In the genomic region with DNA sequence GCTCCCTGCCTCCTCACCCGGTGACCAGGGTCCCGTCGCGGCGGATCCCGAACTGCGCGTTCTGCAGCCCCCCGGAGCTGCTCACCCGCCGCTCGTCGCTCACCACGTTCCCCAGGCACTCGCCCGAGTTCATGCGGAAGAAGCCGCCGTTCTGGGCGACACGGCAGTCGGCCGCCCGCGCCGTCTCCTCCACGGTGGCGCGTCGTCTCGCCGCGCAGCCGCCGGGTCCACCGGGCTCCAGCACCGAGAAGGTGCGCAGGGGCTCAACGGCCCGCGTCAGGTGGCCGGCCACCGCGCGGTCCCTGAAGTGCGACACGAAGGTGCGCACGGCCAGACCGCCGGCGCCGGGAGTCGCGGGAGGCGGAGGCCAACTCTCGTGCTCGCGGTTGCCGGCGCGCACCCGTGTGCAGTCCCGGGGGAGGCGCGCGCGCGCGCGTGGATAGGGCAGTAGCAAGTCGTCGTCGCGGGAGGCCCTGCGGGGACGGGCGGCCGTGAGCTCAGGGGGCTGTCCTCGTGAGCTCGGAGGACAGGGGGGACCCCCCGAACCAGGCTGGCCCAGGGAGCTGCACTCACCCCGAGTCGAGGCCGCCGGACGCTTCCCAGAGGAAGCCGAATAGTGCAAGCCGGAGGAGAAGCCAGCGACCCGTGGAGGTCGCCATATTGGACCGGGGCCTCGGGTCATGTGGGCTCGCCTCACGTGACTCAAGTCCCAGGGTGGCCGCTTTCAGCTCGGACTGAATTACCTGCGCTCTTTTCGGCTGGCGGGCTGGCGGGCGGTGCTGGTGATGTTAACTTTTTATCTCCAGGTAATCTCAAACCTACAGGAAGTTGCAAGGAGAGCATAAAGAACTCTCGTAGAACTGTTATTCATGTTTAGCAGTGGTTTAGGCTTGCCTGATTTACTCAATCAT, we compare ENCODE assay signal across 8 cellular contexts. TPM values are rescaled to one million over a fixed set of nuclear protein-coding genes. Genes with fewer than 3 reads are reported as not detected.
DNase-seq lines count a peak whose midpoint lies in the region; ATAC-seq and TF ChIP-seq lines count a peak whose summit lies in the region.

A gene with protein sequence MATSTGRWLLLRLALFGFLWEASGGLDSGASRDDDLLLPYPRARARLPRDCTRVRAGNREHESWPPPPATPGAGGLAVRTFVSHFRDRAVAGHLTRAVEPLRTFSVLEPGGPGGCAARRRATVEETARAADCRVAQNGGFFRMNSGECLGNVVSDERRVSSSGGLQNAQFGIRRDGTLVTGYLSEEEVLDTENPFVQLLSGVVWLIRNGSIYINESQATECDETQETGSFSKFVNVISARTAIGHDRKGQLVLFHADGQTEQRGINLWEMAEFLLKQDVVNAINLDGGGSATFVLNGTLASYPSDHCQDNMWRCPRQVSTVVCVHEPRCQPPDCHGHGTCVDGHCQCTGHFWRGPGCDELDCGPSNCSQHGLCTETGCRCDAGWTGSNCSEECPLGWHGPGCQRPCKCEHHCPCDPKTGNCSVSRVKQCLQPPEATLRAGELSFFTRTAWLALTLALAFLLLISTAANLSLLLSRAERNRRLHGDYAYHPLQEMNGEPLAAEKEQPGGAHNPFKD (minus strand): TSS at position 680 of the 911 bp plus-strand sequence. CDS start 21 bp downstream, at position 659.

- H3K27ac ChIP-seq in rectal smooth muscle tissue (ENCODE audit: low read depth, low read length): peak within 1 kb of the TSS; percentile 74
- H3K27ac ChIP-seq in uterus: peak within 1 kb of the TSS; percentile 46

- TF ChIP-seq POLR2A in GM15510 (IDR thresholded peaks at IDR 0.05; ENCODE audit: borderline replicate concordance, extremely low read depth, insufficient read length) (peak; percentile 58), uterus (IDR thresholded peaks at IDR 0.05) (no peak)

- H3K9ac ChIP-seq in rectal smooth muscle tissue (ENCODE audit: low read length): peak within 1 kb of the TSS; percentile 45

- H3K9me3 ChIP-seq in uterus: no peaks in the 10 kb centered on the region

- H3K36me3 ChIP-seq in rectal smooth muscle tissue (ENCODE audit: control insufficient read depth, insufficient read depth, low read length) (no peaks in the 10 kb centered on the region), uterus (no peaks in the 10 kb centered on the region)

- intact Hi-C loops in uterus (cut with DNase I; ENCODE audit: low total_unique reads): no loop called here

- H3K4me1 ChIP-seq in rectal smooth muscle tissue (ENCODE audit: control insufficient read depth, insufficient read depth, low read length) (peaks cover 12% of the 10 kb centered on the region), uterus (peaks cover 0 to 7% of the 10 kb centered on the region in 2 donors)

- H3K4me3 ChIP-seq in astrocyte of the cerebellum (ENCODE audit: low read depth, low read length): peak within 1 kb of the TSS; percentile 73
- peak within 1 kb of the TSS; percentile 85 for H3K4me3 ChIP-seq in rectal smooth muscle tissue (ENCODE audit: low read length)
- H3K4me3 ChIP-seq in uterus: peak within 1 kb of the TSS; percentile 56 to 63

- ATAC-seq in HG02840 (IDR thresholded peaks at IDR 0.05; ENCODE audit: low FRiP score, unreplicated experiment): peak; percentile 69

- TF ChIP-seq CTCF in astrocyte of the cerebellum (IDR thresholded peaks at IDR 0.05; ENCODE audit: low read depth, low read length, missing control alignments) (no peak), uterus (IDR thresholded peaks at IDR 0.05) (no peak)

- DNase-seq in NCI-H1694 treated with DMSO at 0.1 percent for 48 hours (lab: John Stamatoyannopoulos, UW) (peak; percentile 11), T-helper 9 cell (peak; percentile 78), astrocyte of the cerebellum (ENCODE audit: low read depth) (peak; percentile 66), hepatic stellate cell (ENCODE audit: low spot score) (peak; percentile 91), uterus (peak; percentile 87 to 89)

- H3K27me3 ChIP-seq in rectal smooth muscle tissue (ENCODE audit: control insufficient read depth, insufficient read depth, low read length) (no peaks in the 10 kb centered on the region), uterus (no peaks in the 10 kb centered on the region)

- in situ Hi-C loops in astrocyte of the cerebellum (cut with HindIII; ENCODE audit: low sequenced_read_pairs): no loop called here

RNA-seq across cellular contexts. Expression of the gene that starts here (rescaled TPM):
- 10 to 100 TPM in 1 of 4 donors, 1 to 10 TPM in 2, under 1 TPM in 1; 0.29 to 11.3 (median 8.2) TPM for total RNA-seq in uterus

Comparison
In these comparisons a context has a peak if more than half of its experiments do, and no peak if none do; other contexts are left out.
1. Peak in every context shown above with its lines: DNase-seq, ATAC-seq, H3K4me3 ChIP-seq and H3K27ac ChIP-seq.
2. DNase-seq: peak in every context shown above with its lines; median percentile 91 in hepatic stellate cell; 88 in uterus; 78 in T-helper 9 cell; 66 in astrocyte of the cerebellum; 11 in NCI-H1694 treated with DMSO at 0.1 percent for 48 hours.